Comparison of ENCODE assay signal across 8 cellular contexts in genomic region chr4:5711479-5712184, GRCh38. TPM values are rescaled to one million over a fixed set of nuclear protein-coding genes. Genes with fewer than 3 reads are reported as not detected.
DNase-seq lines count a peak whose midpoint lies in the region; ATAC-seq lines count a peak whose summit lies in the region.

No MANE protein-coding gene starts in this region.

- DNase-seq in GM04504 (ENCODE audit: low read depth) (peak; percentile 25), M059J (ENCODE audit: low read depth) (peak; percentile 53), dedifferentiated amniotic fluid mesenchymal stem cell (ENCODE audit: extremely low spot score) (peak; percentile 39), mesenteric fat pad (ENCODE audit: low spot score) (peak; percentile 75), anterior cingulate cortex (lab: John Stamatoyannopoulos, UW) (no peak)
- no peak for DNase-seq in activated CD4-positive, alpha-beta T cell treated with anti-CD3 and anti-CD28 coated beads, Interleukin-2, amount 50 U/mL, for 48 hours

- no peak for ATAC-seq in HG02973 (IDR thresholded peaks at IDR 0.05; ENCODE audit: unreplicated experiment)
- ATAC-seq in GM19351 (IDR thresholded peaks at IDR 0.05; ENCODE audit: unreplicated experiment): no peak

RNA-seq across cellular contexts. Expression of gene EVC, which starts 0.6 kb away (rescaled TPM):
- total RNA-seq in M059J (2014; rRNA removed; shearing (Covaris generic)): 8.3 and 14.5 TPM in 2 replicates
- 16.6 TPM for total RNA-seq in mesenteric fat pad

RNA-seq across cellular contexts. Expression of gene EVC2, which starts 3.3 kb away (rescaled TPM):
- 2.5 and 5.5 TPM in 2 replicates for total RNA-seq in M059J (2014; rRNA removed; shearing (Covaris generic))
- 4.0 TPM for total RNA-seq in mesenteric fat pad

Comparison
In these comparisons a context has a peak if more than half of its experiments do, and no peak if none do; other contexts are left out.
1. DNase-seq: peak in GM04504 (single experiment), M059J (single experiment), dedifferentiated amniotic fluid mesenchymal stem cell (single experiment) and mesenteric fat pad (single experiment); none in anterior cingulate cortex (0 of 58) and activated CD4-positive, alpha-beta T cell treated with anti-CD3 and anti-CD28 coated beads, Interleukin-2, amount 50 U/mL, for 48 hours (0 of 2).